ENCODE assay signal across 2 cellular contexts in the genomic region with DNA sequence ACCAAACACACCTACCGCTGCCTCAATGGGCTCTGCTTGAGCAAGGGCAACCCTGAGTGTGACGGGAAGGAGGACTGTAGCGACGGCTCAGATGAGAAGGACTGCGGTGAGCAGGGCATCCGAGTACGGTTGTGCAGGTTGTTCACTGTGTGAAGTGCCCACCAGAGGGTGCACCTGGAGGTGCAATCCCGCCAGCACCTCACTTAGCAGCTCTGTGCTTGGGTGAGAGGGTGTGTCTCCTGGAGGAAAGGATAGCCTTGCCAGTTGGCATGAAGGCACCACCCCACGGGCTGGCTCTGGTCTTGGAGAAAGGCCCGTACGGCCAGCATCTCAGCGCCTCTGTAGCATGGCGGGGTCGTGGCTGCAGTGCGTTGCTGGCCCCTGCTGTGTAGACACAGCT.
TF ChIP-seq lines count a peak whose summit lies in the region.

No MANE protein-coding gene starts in this region.

TF ChIP-seq in HCT116, 20 proteins besides CTCF, POLR2A, EP300 and RAD21:
- TF ChIP-seq, protein P1, sequence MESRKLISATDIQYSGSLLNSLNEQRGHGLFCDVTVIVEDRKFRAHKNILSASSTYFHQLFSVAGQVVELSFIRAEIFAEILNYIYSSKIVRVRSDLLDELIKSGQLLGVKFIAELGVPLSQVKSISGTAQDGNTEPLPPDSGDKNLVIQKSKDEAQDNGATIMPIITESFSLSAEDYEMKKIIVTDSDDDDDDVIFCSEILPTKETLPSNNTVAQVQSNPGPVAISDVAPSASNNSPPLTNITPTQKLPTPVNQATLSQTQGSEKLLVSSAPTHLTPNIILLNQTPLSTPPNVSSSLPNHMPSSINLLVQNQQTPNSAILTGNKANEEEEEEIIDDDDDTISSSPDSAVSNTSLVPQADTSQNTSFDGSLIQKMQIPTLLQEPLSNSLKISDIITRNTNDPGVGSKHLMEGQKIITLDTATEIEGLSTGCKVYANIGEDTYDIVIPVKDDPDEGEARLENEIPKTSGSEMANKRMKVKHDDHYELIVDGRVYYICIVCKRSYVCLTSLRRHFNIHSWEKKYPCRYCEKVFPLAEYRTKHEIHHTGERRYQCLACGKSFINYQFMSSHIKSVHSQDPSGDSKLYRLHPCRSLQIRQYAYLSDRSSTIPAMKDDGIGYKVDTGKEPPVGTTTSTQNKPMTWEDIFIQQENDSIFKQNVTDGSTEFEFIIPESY (IDR thresholded peaks at IDR 0.05; ENCODE audit: extremely low read depth, insufficient replicate concordance, low read length) = no peak
- TF ChIP-seq ELF1 (IDR thresholded peaks at IDR 0.05; ENCODE audit: borderline replicate concordance, low read depth) (no peak), SP1 (IDR thresholded peaks at IDR 0.05; ENCODE audit: low read depth) (no peak), CBX3 (IDR thresholded peaks at IDR 0.05; ENCODE audit: low read depth) (no peak), EZH2 (IDR thresholded peaks at IDR 0.05) (no peak), EZH2phosphoT487 (IDR thresholded peaks at IDR 0.05; ENCODE audit: borderline replicate concordance) (no peak)
- TF ChIP-seq, protein P2, sequence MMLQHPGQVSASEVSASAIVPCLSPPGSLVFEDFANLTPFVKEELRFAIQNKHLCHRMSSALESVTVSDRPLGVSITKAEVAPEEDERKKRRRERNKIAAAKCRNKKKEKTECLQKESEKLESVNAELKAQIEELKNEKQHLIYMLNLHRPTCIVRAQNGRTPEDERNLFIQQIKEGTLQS (IDR thresholded peaks at IDR 0.05) = no peak
- TF ChIP-seq, protein P3, sequence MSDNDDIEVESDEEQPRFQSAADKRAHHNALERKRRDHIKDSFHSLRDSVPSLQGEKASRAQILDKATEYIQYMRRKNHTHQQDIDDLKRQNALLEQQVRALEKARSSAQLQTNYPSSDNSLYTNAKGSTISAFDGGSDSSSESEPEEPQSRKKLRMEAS (IDR thresholded peaks at IDR 0.05) = no peak
TF ChIP-seq in HCT116: peak in this region for 0.

TF ChIP-seq in WTC11, 78 proteins besides CTCF, POLR2A, EP300 and RAD21:
- TF ChIP-seq, protein P4, sequence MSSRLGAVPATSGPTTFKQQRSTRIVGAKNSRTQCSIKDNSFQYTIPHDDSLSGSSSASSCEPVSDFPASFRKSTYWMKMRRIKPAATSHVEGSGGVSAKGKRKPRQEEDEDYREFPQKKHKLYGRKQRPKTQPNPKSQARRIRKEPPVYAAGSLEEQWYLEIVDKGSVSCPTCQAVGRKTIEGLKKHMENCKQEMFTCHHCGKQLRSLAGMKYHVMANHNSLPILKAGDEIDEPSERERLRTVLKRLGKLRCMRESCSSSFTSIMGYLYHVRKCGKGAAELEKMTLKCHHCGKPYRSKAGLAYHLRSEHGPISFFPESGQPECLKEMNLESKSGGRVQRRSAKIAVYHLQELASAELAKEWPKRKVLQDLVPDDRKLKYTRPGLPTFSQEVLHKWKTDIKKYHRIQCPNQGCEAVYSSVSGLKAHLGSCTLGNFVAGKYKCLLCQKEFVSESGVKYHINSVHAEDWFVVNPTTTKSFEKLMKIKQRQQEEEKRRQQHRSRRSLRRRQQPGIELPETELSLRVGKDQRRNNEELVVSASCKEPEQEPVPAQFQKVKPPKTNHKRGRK (CRISPR knock-in tag; IDR thresholded peaks at IDR 0.05; ENCODE audit: borderline replicate concordance) = no peak
- TF ChIP-seq IRF2 (CRISPR knock-in tag; IDR thresholded peaks at IDR 0.05; ENCODE audit: borderline replicate concordance, low read depth) = no peak
- TF ChIP-seq NR3C1 (CRISPR knock-in tag; conservative IDR thresholded peaks at IDR 0.05; ENCODE audit: low read depth) = no peak
- TF ChIP-seq, protein P5, sequence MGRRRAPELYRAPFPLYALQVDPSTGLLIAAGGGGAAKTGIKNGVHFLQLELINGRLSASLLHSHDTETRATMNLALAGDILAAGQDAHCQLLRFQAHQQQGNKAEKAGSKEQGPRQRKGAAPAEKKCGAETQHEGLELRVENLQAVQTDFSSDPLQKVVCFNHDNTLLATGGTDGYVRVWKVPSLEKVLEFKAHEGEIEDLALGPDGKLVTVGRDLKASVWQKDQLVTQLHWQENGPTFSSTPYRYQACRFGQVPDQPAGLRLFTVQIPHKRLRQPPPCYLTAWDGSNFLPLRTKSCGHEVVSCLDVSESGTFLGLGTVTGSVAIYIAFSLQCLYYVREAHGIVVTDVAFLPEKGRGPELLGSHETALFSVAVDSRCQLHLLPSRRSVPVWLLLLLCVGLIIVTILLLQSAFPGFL (CRISPR knock-in tag; IDR thresholded peaks at IDR 0.05; ENCODE audit: borderline replicate concordance) = no peak
